ENCODE assay signal across 16 cellular contexts in genomic region chr14:81673930-81674329, GRCh38.
"Had no signal": no experiment of that assay in that cellular context is flagged by ENCODE, and none has a peak within 500 bp of the region (broad histone marks: within the 10 kb centered on the region; RNA-seq: fewer than 3 reads in every experiment).

No MANE protein-coding gene starts in this region.

- H3K4me3 ChIP-seq: ascending aorta, pancreas, upper lobe of right lung had no signal

- H3K36me3 ChIP-seq: ascending aorta, neutrophil, pancreas, upper lobe of right lung had no signal

- H3K27me3 ChIP-seq: ascending aorta, neutrophil, pancreas, upper lobe of right lung had no signal

- H3K4me1 Mint-ChIP-seq: activated naive CD4-positive, alpha-beta T cell treated with anti-CD3 and anti-CD28 coated beads, Interleukin-2, amount 50 U/mL, for 24 hours; naive thymus-derived CD8-positive, alpha-beta T cell had no signal

- H3K27me3 Mint-ChIP-seq: activated naive CD4-positive, alpha-beta T cell treated with anti-CD3 and anti-CD28 coated beads, Interleukin-2, amount 50 U/mL, for 24 hours had no signal

- DNase-seq: activated CD4-positive, alpha-beta T cell treated with anti-CD3 and anti-CD28 coated beads, Interleukin-2, amount 50 U/mL, for 4 hours; activated gamma-delta T cell; cerebellar nuclear complex; cortex of kidney; erythroblast; foreskin melanocyte; kidney glomerular epithelial cell; mesenchymal stem cell; naive thymus-derived CD8-positive, alpha-beta T cell; pancreas; stimulated activated CD8-positive, alpha-beta memory T cell treated with anti-CD3 and anti-CD28 coated beads, Interleukin-4, amount 100 ng/mL, for 48 hours; stimulated activated naive CD4-positive, alpha-beta T cell; upper lobe of right lung had no signal

- ATAC-seq: naive thymus-derived CD8-positive, alpha-beta T cell; pancreas; upper lobe of right lung had no signal

- H3K27ac ChIP-seq: ascending aorta, neutrophil, pancreas, upper lobe of right lung had no signal

- H3K4me3 Mint-ChIP-seq: activated naive CD4-positive, alpha-beta T cell treated with anti-CD3 and anti-CD28 coated beads, Interleukin-2, amount 50 U/mL, for 24 hours; naive thymus-derived CD8-positive, alpha-beta T cell had no signal

- H3K36me3 Mint-ChIP-seq: activated naive CD4-positive, alpha-beta T cell treated with anti-CD3 and anti-CD28 coated beads, Interleukin-2, amount 50 U/mL, for 24 hours; naive thymus-derived CD8-positive, alpha-beta T cell had no signal

- H3K9me3 Mint-ChIP-seq: activated naive CD4-positive, alpha-beta T cell treated with anti-CD3 and anti-CD28 coated beads, Interleukin-2, amount 50 U/mL, for 24 hours had no signal

- H3K4me1 ChIP-seq: ascending aorta, upper lobe of right lung had no signal

- H3K27ac Mint-ChIP-seq: activated naive CD4-positive, alpha-beta T cell treated with anti-CD3 and anti-CD28 coated beads, Interleukin-2, amount 50 U/mL, for 24 hours; naive thymus-derived CD8-positive, alpha-beta T cell had no signal

- H3K9me3 ChIP-seq: ascending aorta, neutrophil, pancreas, upper lobe of right lung had no signal
